In genomic region chr2:105329197-105329554, GRCh38 we compare ENCODE assay signal across 8 cellular contexts. TPM values are rescaled to one million over a fixed set of nuclear protein-coding genes. Genes with fewer than 3 reads are reported as not detected.
A peak's percentile ranks its signal among the peaks of the same experiment; 100 is the strongest.
DNase-seq lines count a peak whose midpoint lies in the region; ATAC-seq and TF ChIP-seq lines count a peak whose summit lies in the region.

No MANE protein-coding gene starts in this region.

- no peak for TF ChIP-seq POLR2A in Peyer's patch (IDR thresholded peaks at IDR 0.05)

- no peaks in the 10 kb centered on the region for H3K27me3 ChIP-seq in Peyer's patch
- H3K27me3 ChIP-seq in dorsolateral prefrontal cortex: no peaks in the 10 kb centered on the region

- H3K27ac ChIP-seq in Peyer's patch (peak overlapping the region; percentile 65 to 93 (median 84)), dorsolateral prefrontal cortex (peak overlapping the region in 55 of 59 donors; percentile 12 to 85 (median 73)), urinary bladder (ENCODE audit: low read depth) (peak overlapping the region; percentile 53)

- WGBS in urinary bladder: under 1% methylated on average over 17 of the region's 17 CpGs

- H3K4me1 ChIP-seq in Peyer's patch (peaks cover 0 to 20% (median 3%) of the 10 kb centered on the region in 4 donors), mucosa of descending colon (ENCODE audit: low read depth) (peaks cover 16% of the 10 kb centered on the region), urinary bladder (ENCODE audit: insufficient read depth) (peaks cover 4% of the 10 kb centered on the region)

- H3K9me3 ChIP-seq in Peyer's patch: no peaks in the 10 kb centered on the region
- no peaks in the 10 kb centered on the region for H3K9me3 ChIP-seq in mucosa of descending colon

- no peak for TF ChIP-seq CTCF in AG04449 (IDR thresholded peaks at IDR 0.05; ENCODE audit: insufficient read depth, low read length, missing control alignments)
- no peak for TF ChIP-seq CTCF in GM20000 (IDR thresholded peaks at IDR 0.05; ENCODE audit: extremely low read depth, missing control alignments)
- no peak for TF ChIP-seq CTCF in Peyer's patch (IDR thresholded peaks at IDR 0.05)
- TF ChIP-seq CTCF in dorsolateral prefrontal cortex (IDR thresholded peaks at IDR 0.05 in 54 of 56, conservative IDR thresholded peaks at IDR 0.05 in 2 of 56; ENCODE audit: low read depth in 1 of 56, partially characterized antibody in 56 of 56): no peak
- no peak for TF ChIP-seq CTCF in mucosa of descending colon (IDR thresholded peaks at IDR 0.05)

- H3K36me3 ChIP-seq in Peyer's patch: peaks cover 0 to 6% (median 0%) of the 10 kb centered on the region in 3 donors
- no peaks in the 10 kb centered on the region for H3K36me3 ChIP-seq in mucosa of descending colon (ENCODE audit: low read depth)
- H3K36me3 ChIP-seq in urinary bladder (ENCODE audit: insufficient read depth): no peaks in the 10 kb centered on the region

- peak overlapping the region; percentile 71 for H3K4me3 ChIP-seq in AG04449 (ENCODE audit: low read depth, low read length)
- H3K4me3 ChIP-seq in Peyer's patch: peak overlapping the region; percentile 72 to 93 (median 76)
- peak overlapping the region; percentile 47 to 88 (median 68) for H3K4me3 ChIP-seq in dorsolateral prefrontal cortex
- H3K4me3 ChIP-seq in mucosa of descending colon: peak overlapping the region; percentile 34
- H3K4me3 ChIP-seq in urinary bladder (ENCODE audit: low read depth, low read length): peak overlapping the region; percentile 94

- DNase-seq in AG04449 (ENCODE audit: low read depth, low spot score) (no peak), GM20000 (ENCODE audit: low spot score) (peak; percentile 36), Peyer's patch (peak in 1 of 3 donors; percentile 41), dorsolateral prefrontal cortex (peak in 1 of 10 donors; percentile 42), mucosa of descending colon (peak in 2 of 3 donors; percentile 26 to 69), DMS153 treated with DMSO at 0.1 percent for 48 hours (lab: John Stamatoyannopoulos, UW; ENCODE audit: unreplicated experiment) (no peak)

- CTCF ChIA-PET in AG04449 (lab: Yijun Ruan, JAX): interaction anchor here (1.0 to 3.0 kb wide), 5 partner anchors 9 to 218 kb away, joined by 3 to 20 read pairs (median 5); no protein-coding TSS in a partner anchor

- POLR2A ChIA-PET in AG04449 (lab: Yijun Ruan, JAX): interaction anchor here (1.8 kb wide), 1 partner anchor 8 kb away, joined by 6 read pairs; the partner anchor contains the start of gene C2orf49

- ATAC-seq in mucosa of descending colon (peak; percentile 24), HG02840 (IDR thresholded peaks at IDR 0.05; ENCODE audit: low FRiP score, unreplicated experiment) (no peak)

- intact Hi-C loops in dorsolateral prefrontal cortex (cut with DNase I): no loop called here
- intact Hi-C loops in mucosa of descending colon (cut with DNase I, micrococcal nuclease): no loop called here

RNA-seq across cellular contexts. Expression of gene TGFBRAP1, which starts 0.4 kb away (rescaled TPM):
- total RNA-seq in Peyer's patch: 10 to 100 TPM; 17.7 to 29.0 (median 26.2) TPM
- total RNA-seq in dorsolateral prefrontal cortex: 10 to 100 TPM; 18.8 to 31.2 (median 24.9) TPM
- 10 to 100 TPM; 16.9 to 24.3 (median 20.9) TPM for total RNA-seq in mucosa of descending colon
- 13.9 TPM for total RNA-seq in urinary bladder
- 12.1 TPM for polyA plus RNA-seq in urinary bladder

RNA-seq across cellular contexts. Expression of gene C2orf49, which starts 8.2 kb away (rescaled TPM):
- total RNA-seq in Peyer's patch: 10 to 100 TPM in 3 of 4 donors, 1 to 10 TPM in 1; 6.8 to 83.3 (median 18.0) TPM
- total RNA-seq in dorsolateral prefrontal cortex: 10 to 100 TPM; 15.9 to 35.0 (median 24.8) TPM
- total RNA-seq in mucosa of descending colon: 10 to 100 TPM; 11.0 to 21.0 (median 11.6) TPM
- 28.0 TPM for total RNA-seq in urinary bladder
- 16.1 TPM for polyA plus RNA-seq in urinary bladder

Comparison
In these comparisons a context has a peak if more than half of its experiments do, and no peak if none do; other contexts are left out.
1. DNase-seq: peak in GM20000 (single experiment) and mucosa of descending colon (2 of 3); none in AG04449 (single experiment) and DMS153 treated with DMSO at 0.1 percent for 48 hours (single experiment).
2. H3K4me3 ChIP-seq: peak in every context shown above with its lines; median percentile 94 in urinary bladder; 76 in Peyer's patch; 71 in AG04449; 68 in dorsolateral prefrontal cortex; 34 in mucosa of descending colon.
3. Peak in every context shown above with its lines, with median percentiles within 50 percentile points of each other: H3K27ac ChIP-seq.